8 cellular contexts compared by ENCODE assay signal in genomic region chr1:155979525-155980343, GRCh38. TPM values are rescaled to one million over a fixed set of nuclear protein-coding genes. Genes with fewer than 3 reads are reported as not detected.
DNase-seq lines count a peak whose midpoint lies in the region; ATAC-seq and TF ChIP-seq lines count a peak whose summit lies in the region.

No MANE protein-coding gene starts in this region.

- H3K4me3 ChIP-seq in CD8-positive, alpha-beta T cell (ENCODE audit: low read depth, low read length), result peak overlapping the region; percentile 70
- H3K4me3 ChIP-seq in breast epithelium (peak overlapping the region; percentile 87 to 98 (median 95)), lung (no peak overlapping the region), vagina (peak overlapping the region; percentile 85 to 87)

- no peak for DNase-seq in CD8-positive, alpha-beta T cell
- DNase-seq in M059J (ENCODE audit: low read depth), result peak; percentile 39
- no peak for DNase-seq in breast epithelium (ENCODE audit: low spot score in 2 of 2)
- no peak for DNase-seq in lung (ENCODE audit: low spot score)
- DNase-seq in vagina (ENCODE audit: extremely low spot score in 2 of 2), result no peak
- DNase-seq in HEK293T (ENCODE audit: extremely low spot score), result no peak
- no peak for DNase-seq in NCI-H526 treated with DMSO at 0.1 percent for 48 hours (lab: John Stamatoyannopoulos, UW)

- H3K4me3 Mint-ChIP-seq in CD8-positive, alpha-beta T cell, result peak overlapping the region; percentile 97

- WGBS in lung, 2 donors, result 4 to 11% methylated on average over 5 of the region's 5 CpGs

- H3K36me3 Mint-ChIP-seq in CD8-positive, alpha-beta T cell, result peaks cover 29% of the 10 kb centered on the region

- peaks cover 64% of the 10 kb centered on the region for H3K4me1 Mint-ChIP-seq in CD8-positive, alpha-beta T cell (ENCODE audit: low read depth)

- no peak for TF ChIP-seq CTCF in CD8-positive, alpha-beta T cell (IDR thresholded peaks at IDR 0.05)
- no peak for TF ChIP-seq CTCF in breast epithelium (IDR thresholded peaks at IDR 0.05)
- no peak for TF ChIP-seq CTCF in lung (IDR thresholded peaks at IDR 0.05; ENCODE audit: control extremely low read depth, extremely low read depth)
- no peak for TF ChIP-seq CTCF in vagina (IDR thresholded peaks at IDR 0.05)

- H3K36me3 ChIP-seq in CD8-positive, alpha-beta T cell (ENCODE audit: insufficient read depth, low read length), result no peaks in the 10 kb centered on the region
- H3K36me3 ChIP-seq in breast epithelium (no peaks in the 10 kb centered on the region), lung (ENCODE audit: control insufficient read depth in 2 of 2, insufficient read depth in 2 of 2, low read length in 2 of 2) (peaks cover 0 to 3% of the 10 kb centered on the region in 2 donors), vagina (no peaks in the 10 kb centered on the region)

- H3K27ac Mint-ChIP-seq in CD8-positive, alpha-beta T cell, result peak overlapping the region; percentile 94

- H3K9me3 ChIP-seq in CD8-positive, alpha-beta T cell (ENCODE audit: low read length), result no peaks in the 10 kb centered on the region
- H3K9me3 ChIP-seq in breast epithelium (no peaks in the 10 kb centered on the region), lung (ENCODE audit: control insufficient read depth in 2 of 2, insufficient read depth in 1 of 2, low read length in 1 of 2) (no peaks in the 10 kb centered on the region), vagina (no peaks in the 10 kb centered on the region)

- intact Hi-C loops in CD8-positive, alpha-beta T cell (cut with DNase I, micrococcal nuclease), result loop anchor here (2.0 to 5.0 kb wide), 3 partner anchors 45 to 122 kb away; partner anchors contain the start of genes GON4L (in 1 of the 2), KHDC4 (in 1 of the 2), LAMTOR2 (in 1 of the 2) and SYT11 (in 1 of the 2)
- intact Hi-C loops in breast epithelium (cut with DNase I; ENCODE audit: low total_unique reads) (no loop called here), vagina (cut with DNase I) (loop anchor here (5.0 kb wide), 1 partner anchor 37 kb away; the partner anchor contains the start of gene RXFP4)

- POLR2A ChIA-PET in CD8-positive, alpha-beta T cell (lab: Charles Lee), result interaction anchor here (1.2 to 6.4 kb wide), 4 partner anchors 9 to 42 kb away, joined by 3 to 63 read pairs (median 6); no protein-coding TSS in a partner anchor
- POLR2A ChIA-PET in HEK293T (lab: Yijun Ruan, JAX), result interaction anchor here (1.2 to 7.1 kb wide), 4 partner anchors 10 to 73 kb away, joined by 5 to 79 read pairs (median 9); partner anchors contain the start of gene KHDC4

- peak overlapping the region; percentile 25 for H3K27ac ChIP-seq in CD8-positive, alpha-beta T cell (ENCODE audit: low read depth, low read length)
- H3K27ac ChIP-seq in breast epithelium (peak overlapping the region; percentile 96 to 99), lung (ENCODE audit: low read depth in 1 of 2, low read length in 1 of 2) (peak overlapping the region; percentile 89 to 97), vagina (peak overlapping the region; percentile 95)

- TF ChIP-seq POLR2A in breast epithelium (IDR thresholded peaks at IDR 0.05), result peak; percentile 1
- no peak for TF ChIP-seq POLR2A in vagina (IDR thresholded peaks at IDR 0.05)

- CTCF ChIA-PET in CD8-positive, alpha-beta T cell (lab: Charles Lee), result interaction anchor here (0.7 to 2.1 kb wide), 2 partner anchors 9 to 87 kb away, joined by 3 to 11 read pairs; no protein-coding TSS in a partner anchor
- CTCF ChIA-PET in HEK293T (lab: Yijun Ruan, JAX), result interaction anchor here (0.7 to 4.1 kb wide), 4 partner anchors 10 to 42 kb away, joined by 3 to 39 read pairs (median 8); no protein-coding TSS in a partner anchor

- no peaks in the 10 kb centered on the region for H3K27me3 ChIP-seq in CD8-positive, alpha-beta T cell (ENCODE audit: insufficient read depth, low read length)
- no peaks in the 10 kb centered on the region for H3K27me3 ChIP-seq in breast epithelium
- H3K27me3 ChIP-seq in lung (ENCODE audit: control insufficient read depth, insufficient read depth), result no peaks in the 10 kb centered on the region
- H3K27me3 ChIP-seq in vagina, result no peaks in the 10 kb centered on the region

- H3K4me1 ChIP-seq in CD8-positive, alpha-beta T cell (ENCODE audit: insufficient read depth, low read length), result peaks cover 67% of the 10 kb centered on the region
- H3K4me1 ChIP-seq in breast epithelium, result peaks cover 15 to 29% of the 10 kb centered on the region in 2 donors
- H3K4me1 ChIP-seq in lung (ENCODE audit: control insufficient read depth in 2 of 2, insufficient read depth in 2 of 2, low read length in 2 of 2), result peaks cover 22 to 32% of the 10 kb centered on the region in 2 donors
- peaks cover 87% of the 10 kb centered on the region for H3K4me1 ChIP-seq in vagina

- H3K27me3 Mint-ChIP-seq in CD8-positive, alpha-beta T cell (ENCODE audit: low read depth), result no peaks in the 10 kb centered on the region

- H3K9me3 Mint-ChIP-seq in CD8-positive, alpha-beta T cell, result no peaks in the 10 kb centered on the region

- no peak for ATAC-seq in CD8-positive, alpha-beta T cell
- no peak for ATAC-seq in lung (ENCODE audit: insufficient read depth, low FRiP score)
- ATAC-seq in GM19463 (IDR thresholded peaks at IDR 0.05; ENCODE audit: unreplicated experiment), result no peak

TF ChIP-seq in HEK293T, 16 proteins besides CTCF, POLR2A, EP300 and RAD21:
- TF ChIP-seq ELF4 (IDR thresholded peaks at IDR 0.05) (no peak), SUZ12 (IDR thresholded peaks at IDR 0.05) (no peak), L3MBTL2 (conservative IDR thresholded peaks at IDR 0.05) (no peak)

RNA-seq across cellular contexts. Expression of gene ARHGEF2, which starts 1.4 kb away (rescaled TPM):
- total RNA-seq in CD8-positive, alpha-beta T cell, result 10 to 100 TPM; 51.6 to 52.3 TPM
- total RNA-seq in M059J (2014; rRNA removed; shearing (Covaris generic)), result 47.3 and 51.6 TPM in 2 replicates
- total RNA-seq in breast epithelium, result 10 to 100 TPM; 81.8 to 93.7 (median 90.4) TPM
- total RNA-seq in lung, result 100 to 1,000 TPM; 148 to 289 TPM
- polyA plus RNA-seq in lung, result 10 to 100 TPM; 72.0 to 91.4 TPM
- 76.4 TPM for total RNA-seq in vagina

RNA-seq across cellular contexts. Expression of gene RXFP4, which starts 38.3 kb away (rescaled TPM):
- total RNA-seq in CD8-positive, alpha-beta T cell, result not detected
- total RNA-seq in M059J (2014; rRNA removed; shearing (Covaris generic)), result not detected in 2 replicates
- total RNA-seq in breast epithelium (not detected), lung (not detected), vagina (not detected)
- polyA plus RNA-seq in lung, result under 1 TPM; 0.05 to 0.20 TPM

RNA-seq across cellular contexts. Expression of gene SSR2, which starts 41.0 kb away (rescaled TPM):
- total RNA-seq in CD8-positive, alpha-beta T cell, result 100 to 1,000 TPM; 208 to 212 TPM
- total RNA-seq in M059J (2014; rRNA removed; shearing (Covaris generic)), result 1,065 and 1,666 TPM in 2 replicates
- total RNA-seq in breast epithelium (100 to 1,000 TPM; 305 to 407 (median 370) TPM), lung (100 to 1,000 TPM; 281 to 289 TPM), vagina (187 TPM)
- 100 to 1,000 TPM; 294 to 467 TPM for polyA plus RNA-seq in lung

RNA-seq across cellular contexts. Expression of gene KHDC4, which starts 45.5 kb away (rescaled TPM):
- 10 to 100 TPM; 47.4 to 54.6 TPM for total RNA-seq in CD8-positive, alpha-beta T cell
- total RNA-seq in M059J (2014; rRNA removed; shearing (Covaris generic)), result 24.1 and 30.7 TPM in 2 replicates
- total RNA-seq in breast epithelium (10 to 100 TPM; 52.0 to 81.5 (median 64.2) TPM), lung (10 to 100 TPM; 35.0 to 63.1 TPM), vagina (47.6 TPM)
- polyA plus RNA-seq in lung, result 10 to 100 TPM; 15.4 to 34.2 TPM

Comparison
In these comparisons a context has a peak if more than half of its experiments do, and no peak if none do; other contexts are left out.
1. H3K27ac ChIP-seq: peak in every context shown above with its lines; median percentile 98 in breast epithelium; 95 in vagina; 93 in lung; 25 in CD8-positive, alpha-beta T cell.